ENCODE assay signal across 1 cellular context in the genomic region with DNA sequence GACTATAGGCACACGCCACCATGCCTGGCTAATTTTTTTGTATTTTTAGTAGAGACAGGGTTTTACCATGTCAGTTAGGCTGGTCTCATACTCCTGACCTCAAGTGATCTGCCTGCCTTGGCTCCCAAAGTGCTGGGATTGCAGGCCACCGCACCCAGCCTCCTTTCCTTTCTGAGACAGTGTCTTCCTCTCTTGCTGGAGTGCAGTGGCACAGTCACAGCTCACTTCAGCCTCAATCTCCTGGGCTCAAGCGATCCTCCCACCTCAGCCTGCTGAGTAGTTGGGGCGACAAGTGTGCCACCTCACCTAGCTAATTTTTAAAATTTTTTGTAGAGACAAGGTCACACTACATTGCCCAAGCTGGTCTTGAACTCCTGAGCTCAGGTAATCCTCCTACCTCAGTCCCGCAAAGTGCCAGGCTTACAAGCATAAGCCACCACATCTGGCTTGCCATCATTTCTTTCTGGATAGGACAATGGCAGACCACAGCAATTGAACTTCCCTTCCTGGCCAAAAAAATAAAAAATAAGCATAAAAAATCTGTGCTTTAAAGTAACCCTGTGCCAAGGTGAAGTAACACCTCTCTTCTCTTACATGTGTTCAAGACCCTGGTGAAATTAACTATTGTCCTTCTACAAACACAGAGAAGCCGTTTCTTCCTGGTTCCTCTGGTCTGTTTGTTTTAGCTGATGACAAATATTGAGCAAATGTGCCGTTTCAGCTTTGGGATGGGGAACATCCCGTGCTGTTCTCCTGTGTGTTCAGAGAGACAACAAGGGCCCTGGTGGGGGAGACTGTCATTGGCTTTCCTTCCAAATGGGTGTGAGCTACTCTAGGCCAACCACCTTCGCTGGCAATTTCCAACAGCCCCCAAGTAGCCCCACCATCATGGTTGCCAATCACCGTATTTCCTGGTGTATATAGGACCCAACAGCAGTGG.
TF ChIP-seq lines count a peak whose summit lies in the region.

No MANE protein-coding gene starts in this region.

TF ChIP-seq in SK-N-SH treated with all-trans-retinoic acid at 6 μM for 48 hours, 23 proteins besides CTCF, POLR2A, EP300 and RAD21 (continued from another document):
- TF ChIP-seq, protein P1, sequence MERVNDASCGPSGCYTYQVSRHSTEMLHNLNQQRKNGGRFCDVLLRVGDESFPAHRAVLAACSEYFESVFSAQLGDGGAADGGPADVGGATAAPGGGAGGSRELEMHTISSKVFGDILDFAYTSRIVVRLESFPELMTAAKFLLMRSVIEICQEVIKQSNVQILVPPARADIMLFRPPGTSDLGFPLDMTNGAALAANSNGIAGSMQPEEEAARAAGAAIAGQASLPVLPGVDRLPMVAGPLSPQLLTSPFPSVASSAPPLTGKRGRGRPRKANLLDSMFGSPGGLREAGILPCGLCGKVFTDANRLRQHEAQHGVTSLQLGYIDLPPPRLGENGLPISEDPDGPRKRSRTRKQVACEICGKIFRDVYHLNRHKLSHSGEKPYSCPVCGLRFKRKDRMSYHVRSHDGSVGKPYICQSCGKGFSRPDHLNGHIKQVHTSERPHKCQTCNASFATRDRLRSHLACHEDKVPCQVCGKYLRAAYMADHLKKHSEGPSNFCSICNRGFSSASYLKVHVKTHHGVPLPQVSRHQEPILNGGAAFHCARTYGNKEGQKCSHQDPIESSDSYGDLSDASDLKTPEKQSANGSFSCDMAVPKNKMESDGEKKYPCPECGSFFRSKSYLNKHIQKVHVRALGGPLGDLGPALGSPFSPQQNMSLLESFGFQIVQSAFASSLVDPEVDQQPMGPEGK (CRISPR knock-in tag; IDR thresholded peaks at IDR 0.05; ENCODE audit: borderline replicate concordance): no peak
- TF ChIP-seq GLIS3 (CRISPR knock-in tag; IDR thresholded peaks at IDR 0.05) (no peak), SNAI2 (CRISPR knock-in tag; IDR thresholded peaks at IDR 0.05) (no peak), TCF4 (CRISPR knock-in tag; IDR thresholded peaks at IDR 0.05; ENCODE audit: borderline replicate concordance) (no peak), ZC3H10 (CRISPR knock-in tag; IDR thresholded peaks at IDR 0.05) (no peak), TOX (CRISPR knock-in tag; IDR thresholded peaks at IDR 0.05; ENCODE audit: borderline replicate concordance) (no peak), ZFP30 (CRISPR knock-in tag; IDR thresholded peaks at IDR 0.05) (no peak)
